In genomic region chr11:37076866-37077265, GRCh38 we compare ENCODE assay signal across 14 cellular contexts.
DNase-seq lines count a peak whose midpoint lies in the region; ATAC-seq and TF ChIP-seq lines count a peak whose summit lies in the region.
"Had no signal": no experiment of that assay in that cellular context is flagged by ENCODE, and none has a peak within 500 bp of the region (broad histone marks: within the 10 kb centered on the region; RNA-seq: fewer than 3 reads in every experiment).

No MANE protein-coding gene starts in this region.

- H3K4me1 ChIP-seq in SK-N-SH (ENCODE audit: control insufficient read depth in 1 of 2, insufficient read depth in 2 of 2, low read depth in 1 of 2, low read length in 1 of 2) (no peaks in the 10 kb centered on the region; a peak in 1 of 4 replicates), hepatocyte (ENCODE audit: insufficient read depth) (no peaks in the 10 kb centered on the region)
- H3K4me1 ChIP-seq: BLaER1 treated with 17β-estradiol and CSF1 and Interleukin-3, amounts not matched to agents 10 nM and 100 nM had no signal

- POLR2A ChIA-PET in SK-N-SH (lab: Yijun Ruan, JAX): no interaction called here

- TF ChIP-seq RAD21 in SK-N-SH (IDR thresholded peaks at IDR 0.05; ENCODE audit: low read length) (no peak), neural cell (conservative IDR thresholded peaks at IDR 0.05) (no peak)

- no peak for DNase-seq in SK-N-SH
- DNase-seq in hepatocyte (ENCODE audit: low spot score): peak; percentile 6
- no peak for DNase-seq in stimulated activated CD4-positive, alpha-beta T cell treated with anti-CD3 and anti-CD28 coated beads, Interleukin-2, amount 100 ng/mL, for 48 hours
- no peak for DNase-seq in stimulated activated naive CD8-positive, alpha-beta T cell treated with anti-CD3 and anti-CD28 coated beads, Interleukin-15, amount 100 ng/mL, for 72 hours
- DNase-seq in DMS153 (lab: John Stamatoyannopoulos, UW): no peak
- DNase-seq: CD4-positive, CD25-positive, alpha-beta regulatory T cell; H7 had no signal

- no peaks in the 10 kb centered on the region for H3K9me3 ChIP-seq in SK-N-SH
- H3K9me3 ChIP-seq in hepatocyte (ENCODE audit: low read depth): no peaks in the 10 kb centered on the region
- H3K9me3 ChIP-seq in neural cell (ENCODE audit: low read length): no peaks in the 10 kb centered on the region
- H3K9me3 ChIP-seq: BLaER1 treated with 17β-estradiol and CSF1 and Interleukin-3, amounts not matched to agents 10 nM and 100 nM had no signal

- WGBS in SK-N-SH (ENCODE audit: low lambda C conversion rate): 42% methylated on average over 1 of the region's 1 CpG
- WGBS in hepatocyte (ENCODE audit: low lambda C conversion rate, missing lambda C conversion rate): 65% methylated on average over 1 of the region's 1 CpG

- H3K27ac ChIP-seq in SK-N-SH (ENCODE audit: low read depth in 2 of 2, low read length in 1 of 2): no peak overlapping the region
- no peak overlapping the region for H3K27ac ChIP-seq in hepatocyte
- H3K27ac ChIP-seq in neural cell (ENCODE audit: low read length): no peak overlapping the region
- H3K27ac ChIP-seq: 22Rv1; BLaER1 treated with 17β-estradiol and CSF1 and Interleukin-3, amounts not matched to agents 10 nM and 100 nM; HL-60 had no signal

- CTCF ChIA-PET in SK-N-SH (lab: Yijun Ruan, JAX): interaction anchor here (0.6 kb wide), 1 partner anchor 571 kb away, joined by 3 read pairs; no protein-coding TSS in a partner anchor

- no peaks in the 10 kb centered on the region for H3F3A ChIP-seq in SK-N-SH (replicated peaks; ENCODE audit: insufficient read depth)
- H3F3A ChIP-seq in neural cell (ENCODE audit: insufficient read depth, low read length, poor library complexity, severe bottlenecking): no peaks in the 10 kb centered on the region

- H2AFZ ChIP-seq in SK-N-SH (ENCODE audit: low read depth): no peak overlapping the region
- H2AFZ ChIP-seq in hepatocyte: no peak overlapping the region
- H2AFZ ChIP-seq in neural cell (ENCODE audit: low read depth, low read length): no peak overlapping the region
- H2AFZ ChIP-seq: GM23338 had no signal

- ATAC-seq in SK-N-SH treated with all-trans-retinoic acid at 6 μM for 48 hours: no peak
- ATAC-seq in stimulated activated naive CD8-positive, alpha-beta T cell treated with anti-CD3 and anti-CD28 coated beads, Interleukin-15, amount 100 ng/mL, for 72 hours: no peak
- ATAC-seq: GM23338 had no signal

- H3K27me3 ChIP-seq in SK-N-SH (ENCODE audit: insufficient read depth) (no peaks in the 10 kb centered on the region), hepatocyte (no peaks in the 10 kb centered on the region), neural cell (ENCODE audit: insufficient read depth, low read depth, low read length) (no peaks in the 10 kb centered on the region)
- H3K27me3 ChIP-seq: BLaER1 treated with 17β-estradiol and CSF1 and Interleukin-3, amounts not matched to agents 10 nM and 100 nM had no signal

- H3K27me3 Mint-ChIP-seq in stimulated activated naive CD8-positive, alpha-beta T cell treated with anti-CD3 and anti-CD28 coated beads, Interleukin-15, amount 100 ng/mL, for 72 hours: no peaks in the 10 kb centered on the region
- H3K27me3 Mint-ChIP-seq: CD4-positive, CD25-positive, alpha-beta regulatory T cell had no signal

- TF ChIP-seq CTCF in SK-N-SH (IDR thresholded peaks at IDR 0.05): no peak
- no peak for TF ChIP-seq CTCF in hepatocyte (IDR thresholded peaks at IDR 0.05; ENCODE audit: poor library complexity)
- no peak for TF ChIP-seq CTCF in neural cell (IDR thresholded peaks at IDR 0.05; ENCODE audit: poor library complexity, severe bottlenecking)

- H3K4me3 ChIP-seq in SK-N-SH (ENCODE audit: low read depth in 2 of 2, low read length in 1 of 2) (no peak overlapping the region), hepatocyte (no peak overlapping the region), neural cell (ENCODE audit: low read length) (no peak overlapping the region)
- H3K4me3 ChIP-seq: BLaER1 treated with 17β-estradiol and CSF1 and Interleukin-3, amounts not matched to agents 10 nM and 100 nM; GM23338 had no signal

- H3K9me2 ChIP-seq in SK-N-SH: no peaks in the 10 kb centered on the region
- H3K9me2 ChIP-seq in hepatocyte (replicated peaks; ENCODE audit: insufficient read depth): no peaks in the 10 kb centered on the region
- H3K9me2 ChIP-seq in neural cell (ENCODE audit: insufficient read depth, low read length): no peaks in the 10 kb centered on the region

- H3K36me3 ChIP-seq in SK-N-SH (replicated peaks in 1 of 2; ENCODE audit: control insufficient read depth in 1 of 2, insufficient read depth in 2 of 2, low read length in 1 of 2): no peaks in the 10 kb centered on the region
- no peaks in the 10 kb centered on the region for H3K36me3 ChIP-seq in hepatocyte (replicated peaks; ENCODE audit: insufficient read depth, low read depth)
- H3K36me3 ChIP-seq in neural cell (ENCODE audit: insufficient read depth, low read length): no peaks in the 10 kb centered on the region
- H3K36me3 ChIP-seq: BLaER1 treated with 17β-estradiol and CSF1 and Interleukin-3, amounts not matched to agents 10 nM and 100 nM had no signal

- TF ChIP-seq EP300 in SK-N-SH (IDR thresholded peaks at IDR 0.05; ENCODE audit: borderline replicate concordance in 1 of 2, low read depth in 1 of 2, low read length in 1 of 2) (no peak), neural cell (conservative IDR thresholded peaks at IDR 0.05; ENCODE audit: poor library complexity, severe bottlenecking) (no peak)

- H3K9ac ChIP-seq in SK-N-SH: no peak overlapping the region
- H3K9ac ChIP-seq in neural cell (ENCODE audit: low read length): no peak overlapping the region
- H3K9ac ChIP-seq: BLaER1 treated with 17β-estradiol and CSF1 and Interleukin-3, amounts not matched to agents 10 nM and 100 nM had no signal

- no peak overlapping the region for H3K27ac Mint-ChIP-seq in stimulated activated naive CD8-positive, alpha-beta T cell treated with anti-CD3 and anti-CD28 coated beads, Interleukin-15, amount 100 ng/mL, for 72 hours
- H3K27ac Mint-ChIP-seq: CD4-positive, CD25-positive, alpha-beta regulatory T cell; GM23338 had no signal

- peaks cover 0 to 5% of the 10 kb centered on the region in 2 donors for H3K9me3 Mint-ChIP-seq in stimulated activated naive CD8-positive, alpha-beta T cell treated with anti-CD3 and anti-CD28 coated beads, Interleukin-15, amount 100 ng/mL, for 72 hours

- no peak overlapping the region for H3K4me2 ChIP-seq in SK-N-SH
- no peak overlapping the region for H3K4me2 ChIP-seq in hepatocyte
- no peak overlapping the region for H3K4me2 ChIP-seq in neural cell (ENCODE audit: low read length)
- H3K4me2 ChIP-seq: BLaER1 treated with 17β-estradiol and CSF1 and Interleukin-3, amounts not matched to agents 10 nM and 100 nM; GM23338 had no signal

- no peaks in the 10 kb centered on the region for H3K4me1 Mint-ChIP-seq in stimulated activated naive CD8-positive, alpha-beta T cell treated with anti-CD3 and anti-CD28 coated beads, Interleukin-15, amount 100 ng/mL, for 72 hours
- H3K4me1 Mint-ChIP-seq: CD4-positive, CD25-positive, alpha-beta regulatory T cell; GM23338 had no signal

- H3K79me2 ChIP-seq in SK-N-SH (ENCODE audit: insufficient read depth) (no peaks in the 10 kb centered on the region), hepatocyte (no peaks in the 10 kb centered on the region), neural cell (replicated peaks; ENCODE audit: insufficient read depth, low read length) (no peaks in the 10 kb centered on the region)

- no peak overlapping the region for H3K4me3 Mint-ChIP-seq in stimulated activated naive CD8-positive, alpha-beta T cell treated with anti-CD3 and anti-CD28 coated beads, Interleukin-15, amount 100 ng/mL, for 72 hours
- H3K4me3 Mint-ChIP-seq: CD4-positive, CD25-positive, alpha-beta regulatory T cell; GM23338 had no signal

- H4K20me1 ChIP-seq in SK-N-SH (ENCODE audit: insufficient read depth) (no peaks in the 10 kb centered on the region), hepatocyte (ENCODE audit: insufficient read depth, poor library complexity, severe bottlenecking) (no peaks in the 10 kb centered on the region), neural cell (ENCODE audit: insufficient read depth) (no peaks in the 10 kb centered on the region)
- H4K20me1 ChIP-seq: BLaER1 treated with 17β-estradiol and CSF1 and Interleukin-3, amounts not matched to agents 10 nM and 100 nM had no signal

TF ChIP-seq in SK-N-SH treated with all-trans-retinoic acid at 6 μM for 48 hours, 23 proteins besides CTCF, POLR2A, EP300 and RAD21 (continues in another document):
- TF ChIP-seq ESRRG (CRISPR knock-in tag; IDR thresholded peaks at IDR 0.05) (no peak), ZC3H10 (CRISPR knock-in tag; IDR thresholded peaks at IDR 0.05) (no peak), ISL1 (CRISPR knock-in tag; IDR thresholded peaks at IDR 0.05) (no peak), ZFP30 (CRISPR knock-in tag; IDR thresholded peaks at IDR 0.05) (no peak)

TF ChIP-seq in PFSK-1, 5 proteins besides CTCF, POLR2A, EP300 and RAD21 (continues in another document):
- TF ChIP-seq FOXP2 (optimal IDR thresholded peaks at IDR 0.05; ENCODE audit: borderline replicate concordance, extremely low read depth, extremely low read length, insufficient read depth): no peak

TF ChIP-seq in neural cell, 6 proteins besides CTCF, POLR2A, EP300 and RAD21:
- TF ChIP-seq EZH2 (IDR thresholded peaks at IDR 0.05; ENCODE audit: borderline replicate concordance, insufficient read depth, low read length, poor library complexity, severe bottlenecking): no peak
- peak; percentile 28 for TF ChIP-seq POLR2AphosphoS5 (IDR thresholded peaks at IDR 0.05)
